1 cellular context compared by ENCODE assay signal in genomic region chr20:59020938-59021551, GRCh38.
A peak's percentile ranks its signal among the peaks of the same experiment; 100 is the strongest.
TF ChIP-seq lines count a peak whose summit lies in the region.

No MANE protein-coding gene starts in this region.

TF ChIP-seq in HepG2, 621 proteins besides CTCF, POLR2A, EP300 and RAD21:
- TF ChIP-seq MAFK (conservative IDR thresholded peaks at IDR 0.05 in 1 of 2, IDR thresholded peaks at IDR 0.05 in 1 of 2; ENCODE audit: low read length in 2 of 2) (peak; percentile 21 to 44; a peak in 1 of 4 replicates), RBM22 (optimal IDR thresholded peaks at IDR 0.05; ENCODE audit: low read length) (peak; percentile 35), POLR2G (IDR thresholded peaks at IDR 0.05; ENCODE audit: low read depth, low read length) (peak; percentile 41), MLXIP (CRISPR knock-in tag; IDR thresholded peaks at IDR 0.05; ENCODE audit: borderline replicate concordance) (no peak)
